8 cellular contexts compared by ENCODE assay signal in genomic region chr2:69385443-69386151, GRCh38. TPM values are rescaled to one million over a fixed set of nuclear protein-coding genes. Genes with fewer than 3 reads are reported as not detected.
A peak's percentile ranks its signal among the peaks of the same experiment; 100 is the strongest.
DNase-seq lines count a peak whose midpoint lies in the region; ATAC-seq, FAIRE-seq and TF ChIP-seq lines count a peak whose summit lies in the region.

No MANE protein-coding gene starts in this region.

- no peaks in the 10 kb centered on the region for H3K36me3 ChIP-seq in heart right ventricle
- no peaks in the 10 kb centered on the region for H3K36me3 ChIP-seq in kidney (ENCODE audit: control insufficient read depth in 1 of 2, insufficient read depth in 2 of 2, low read length in 2 of 2)
- H3K36me3 ChIP-seq in aorta (ENCODE audit: control insufficient read depth in 1 of 2, insufficient read depth in 2 of 2, low read length in 1 of 2) = no peaks in the 10 kb centered on the region

- no peak for ATAC-seq in heart right ventricle
- ATAC-seq in activated naive CD4-positive, alpha-beta T cell treated with anti-CD3 and anti-CD28 coated beads, Interleukin-2, amount 50 U/mL, for 72 hours = no peak
- ATAC-seq in aorta (ENCODE audit: low FRiP score) = no peak
- no peak for ATAC-seq in GM19452 (IDR thresholded peaks at IDR 0.05; ENCODE audit: unreplicated experiment)
- no peak for ATAC-seq in HG03342 (IDR thresholded peaks at IDR 0.05; ENCODE audit: unreplicated experiment)

- H3K36me3 Mint-ChIP-seq in activated naive CD4-positive, alpha-beta T cell treated with anti-CD3 and anti-CD28 coated beads, Interleukin-2, amount 50 U/mL, for 72 hours = peaks cover 0 to 5% of the 10 kb centered on the region in 2 donors

- H3K27me3 ChIP-seq in heart right ventricle = no peaks in the 10 kb centered on the region
- H3K27me3 ChIP-seq in aorta (ENCODE audit: control insufficient read depth in 1 of 2, insufficient read depth in 2 of 2, low read length in 1 of 2) = no peaks in the 10 kb centered on the region

- H3K9ac ChIP-seq in kidney (ENCODE audit: low read length in 2 of 2) = no peak overlapping the region

- no peak for FAIRE-seq in kidney (lab: Jason Lieb, UNC)

- H3K4me3 ChIP-seq in heart right ventricle (peak overlapping the region in 9 of 10 donors; percentile 84 to 96 (median 90)), kidney (ENCODE audit: low read length in 2 of 2) (peak overlapping the region; percentile 63 to 80), aorta (ENCODE audit: low read length in 2 of 2) (peak overlapping the region; percentile 79 to 80)

- DNase-seq in heart right ventricle (no peak), cardiac septum (ENCODE audit: low spot score) (no peak), kidney (no peak), aorta (no peak), AG20443 (ENCODE audit: low spot score) (no peak)
- DNase-seq in activated naive CD4-positive, alpha-beta T cell treated with anti-CD3 and anti-CD28 coated beads, Interleukin-2, amount 50 U/mL, for 72 hours (ENCODE audit: low spot score in 2 of 2) = no peak

- intact Hi-C loops in heart right ventricle (cut with DNase I) = loop anchor here in 2 of 10 donors (5.0 to 10.0 kb wide), 2 partner anchors 52 to 329 kb away; partner anchors contain the start of gene NFU1 (in 2 of the 2)
- intact Hi-C loops in cardiac septum (cut with DNase I) = loop anchor here (5.0 kb wide), 1 partner anchor 52 kb away; the partner anchor contains the start of gene NFU1
- intact Hi-C loops in kidney (cut with DNase I) = no loop called here
- intact Hi-C loops in aorta (cut with DNase I) = loop anchor here (5.0 kb wide), 1 partner anchor 52 kb away; the partner anchor contains the start of gene NFU1 (in 2 of the 2)

- peak overlapping the region in 6 of 10 donors; percentile 63 to 92 (median 87) for H3K27ac ChIP-seq in heart right ventricle
- no peak overlapping the region for H3K27ac ChIP-seq in kidney (ENCODE audit: low read depth in 2 of 2, low read length in 2 of 2)
- no peak overlapping the region for H3K27ac ChIP-seq in aorta (ENCODE audit: low read depth in 1 of 2, low read length in 2 of 2)

- no peaks in the 10 kb centered on the region for H3K9me3 Mint-ChIP-seq in activated naive CD4-positive, alpha-beta T cell treated with anti-CD3 and anti-CD28 coated beads, Interleukin-2, amount 50 U/mL, for 72 hours

- TF ChIP-seq CTCF in heart right ventricle (IDR thresholded peaks at IDR 0.05) = no peak
- TF ChIP-seq CTCF in kidney (IDR thresholded peaks at IDR 0.05; ENCODE audit: borderline replicate concordance, extremely low read depth, insufficient read depth) = no peak

- peak overlapping the region; percentile 19 to 98 for H3K27ac Mint-ChIP-seq in activated naive CD4-positive, alpha-beta T cell treated with anti-CD3 and anti-CD28 coated beads, Interleukin-2, amount 50 U/mL, for 72 hours

- WGBS in heart right ventricle, 2 donors = 53 to 65% methylated on average over 8 of the region's 8 CpGs
- WGBS in aorta, 2 donors = 45 to 50% methylated on average over 8 of the region's 8 CpGs

- H3K4me1 ChIP-seq in heart right ventricle (peaks cover 0 to 69% (median 36%) of the 10 kb centered on the region in 9 donors), kidney (ENCODE audit: control insufficient read depth in 1 of 2, insufficient read depth in 1 of 2, low read depth in 1 of 2, low read length in 2 of 2) (peaks cover 7 to 9% of the 10 kb centered on the region in 2 donors), aorta (ENCODE audit: control insufficient read depth in 1 of 2, insufficient read depth in 2 of 2, low read length in 2 of 2) (no peaks in the 10 kb centered on the region)

- H3K9me3 ChIP-seq in heart right ventricle (no peaks in the 10 kb centered on the region), kidney (ENCODE audit: control insufficient read depth in 1 of 2, low read length in 2 of 2) (no peaks in the 10 kb centered on the region), aorta (ENCODE audit: control insufficient read depth, low read length) (no peaks in the 10 kb centered on the region)

RNA-seq across cellular contexts. Expression of gene GFPT1, which starts 1.4 kb away (rescaled TPM):
- 10 to 100 TPM; 30.8 to 90.3 (median 65.7) TPM for total RNA-seq in heart right ventricle
- 10 to 100 TPM in 1 of 2 donors, 1 to 10 TPM in 1; 5.0 to 14.4 TPM for polyA plus RNA-seq in heart right ventricle
- 85.7 TPM for total RNA-seq in cardiac septum
- 10 to 100 TPM; 25.1 to 57.7 TPM for total RNA-seq in activated naive CD4-positive, alpha-beta T cell treated with anti-CD3 and anti-CD28 coated beads, Interleukin-2, amount 50 U/mL, for 72 hours
- 43.1 TPM for total RNA-seq in kidney
- polyA plus RNA-seq in kidney (ENCODE audit: insufficient read depth, low read depth, low replicate concordance) = 9.5 TPM
- 10 to 100 TPM; 67.8 to 95.9 TPM for total RNA-seq in aorta
- 10 to 100 TPM; 14.8 to 15.4 TPM for polyA plus RNA-seq in aorta

RNA-seq across cellular contexts. Expression of gene NFU1, which starts 51.6 kb away (rescaled TPM):
- total RNA-seq in heart right ventricle = 100 to 1,000 TPM in 9 of 10 donors, 10 to 100 TPM in 1; 97.9 to 148 (median 125) TPM
- 10 to 100 TPM; 72.0 to 87.4 TPM for polyA plus RNA-seq in heart right ventricle
- total RNA-seq in cardiac septum = 90.3 TPM
- total RNA-seq in activated naive CD4-positive, alpha-beta T cell treated with anti-CD3 and anti-CD28 coated beads, Interleukin-2, amount 50 U/mL, for 72 hours = 10 to 100 TPM; 32.2 to 34.3 TPM
- 40.2 TPM for total RNA-seq in kidney
- 120 TPM for polyA plus RNA-seq in kidney (ENCODE audit: insufficient read depth, low read depth, low replicate concordance)
- 10 to 100 TPM; 39.8 to 45.3 TPM for total RNA-seq in aorta
- polyA plus RNA-seq in aorta = 100 to 1,000 TPM in 1 of 2 donors, 10 to 100 TPM in 1; 56.5 to 101 TPM

Comparison
In these comparisons a context has a peak if more than half of its experiments do, and no peak if none do; other contexts are left out.
1. H3K27ac ChIP-seq: peak in heart right ventricle (6 of 10); none in kidney (0 of 2) and aorta (0 of 2).
2. Peak in every context shown above with its lines, with median percentiles within 50 percentile points of each other: H3K4me3 ChIP-seq.